8 cellular contexts compared by ENCODE assay signal in genomic region chr14:49769171-49769570, GRCh38. TPM values are rescaled to one million over a fixed set of nuclear protein-coding genes. Genes with fewer than 3 reads are reported as not detected.
DNase-seq lines count a peak whose midpoint lies in the region; ATAC-seq, FAIRE-seq and TF ChIP-seq lines count a peak whose summit lies in the region.

No MANE protein-coding gene starts in this region.

- H3K4me3 ChIP-seq in adrenal gland: peak overlapping the region in 3 of 4 donors; percentile 33 to 100 (median 84)
- peak overlapping the region; percentile 74 to 99 for H3K4me3 ChIP-seq in kidney (ENCODE audit: low read length in 2 of 2)

- H3K36me3 ChIP-seq in adrenal gland (replicated peaks in 1 of 2): peaks cover 0 to 7% of the 10 kb centered on the region in 2 donors
- H3K36me3 ChIP-seq in kidney (ENCODE audit: control insufficient read depth in 1 of 2, insufficient read depth in 2 of 2, low read length in 2 of 2): peaks cover 2 to 8% of the 10 kb centered on the region in 2 donors

- no peak for FAIRE-seq in kidney (lab: Jason Lieb, UNC)

- TF ChIP-seq CTCF in adrenal gland (IDR thresholded peaks at IDR 0.05): no peak
- TF ChIP-seq CTCF in kidney (IDR thresholded peaks at IDR 0.05; ENCODE audit: borderline replicate concordance, extremely low read depth, insufficient read depth): no peak

- intact Hi-C loops in adrenal gland (cut with DNase I) (loop anchor here (5.0 to 10.0 kb wide), 2 partner anchors 132 to 134 kb away; partner anchors contain the start of gene DNAAF2 (in 2 of the 2)), kidney (cut with DNase I) (no loop called here)

- no peaks in the 10 kb centered on the region for H3K9me3 ChIP-seq in adrenal gland (replicated peaks in 1 of 3)
- H3K9me3 ChIP-seq in kidney (ENCODE audit: control insufficient read depth in 1 of 2, low read length in 2 of 2): no peaks in the 10 kb centered on the region

- H3K9ac ChIP-seq in kidney (ENCODE audit: low read length in 2 of 2): peak overlapping the region; percentile 92 to 99

- no peaks in the 10 kb centered on the region for H3K27me3 ChIP-seq in adrenal gland

- DNase-seq in AG08395 (ENCODE audit: low spot score) (peak; percentile 45), HS-5 (ENCODE audit: low read depth) (peak; percentile 25), adrenal gland (peak in 1 of 7 donors; percentile 29), kidney (no peak), NCI-H1048 (lab: John Stamatoyannopoulos, UW) (no peak)

- H3K4me1 ChIP-seq in adrenal gland (replicated peaks in 1 of 2) (peaks cover 26 to 34% of the 10 kb centered on the region in 2 donors), kidney (ENCODE audit: control insufficient read depth in 1 of 2, insufficient read depth in 1 of 2, low read depth in 1 of 2, low read length in 2 of 2) (peaks cover 16 to 20% of the 10 kb centered on the region in 2 donors)

- ATAC-seq in HG02642 (IDR thresholded peaks at IDR 0.05; ENCODE audit: poor library complexity, unreplicated experiment) (no peak), HG02840 (IDR thresholded peaks at IDR 0.05; ENCODE audit: low FRiP score, unreplicated experiment) (no peak)

- WGBS in adrenal gland, 4 donors: 15 to 24% (median 20%) methylated on average over 6 of the region's 6 CpGs

- no peak for TF ChIP-seq POLR2A in adrenal gland (IDR thresholded peaks at IDR 0.05)

- peak overlapping the region; percentile 87 to 99 (median 98) for H3K27ac ChIP-seq in adrenal gland
- peak overlapping the region; percentile 93 to 98 for H3K27ac ChIP-seq in kidney (ENCODE audit: low read depth in 2 of 2, low read length in 2 of 2)
- H3K27ac ChIP-seq in temporal lobe (ENCODE audit: low read depth, low read length): peak overlapping the region; percentile 97

RNA-seq across cellular contexts. Expression of gene KLHDC2, which starts 1.2 kb away (rescaled TPM):
- total RNA-seq in adrenal gland (10 to 100 TPM; 54.3 to 95.5 (median 68.5) TPM), kidney (58.7 TPM), temporal lobe (134 TPM)
- polyA plus RNA-seq in adrenal gland (10 to 100 TPM; 43.1 to 74.2 (median 43.4) TPM), kidney (ENCODE audit: insufficient read depth, low read depth, low replicate concordance) (83.4 TPM)

Comparison
In these comparisons a context has a peak if more than half of its experiments do, and no peak if none do; other contexts are left out.
1. DNase-seq: peak in AG08395 (single experiment) and HS-5 (single experiment); none in kidney (single experiment) and NCI-H1048 (single experiment).
2. Peak in every context shown above with its lines, with median percentiles within 50 percentile points of each other: H3K27ac ChIP-seq.